8 cellular contexts compared by ENCODE assay signal in genomic region chr1:217747156-217747769, GRCh38.
DNase-seq lines count a peak whose midpoint lies in the region; ATAC-seq and TF ChIP-seq lines count a peak whose summit lies in the region.

No MANE protein-coding gene starts in this region.

- H3K9me3 ChIP-seq in left lung (no peaks in the 10 kb centered on the region), T-helper 17 cell (ENCODE audit: control insufficient read depth, low read length, poor library complexity, severe bottlenecking) (no peaks in the 10 kb centered on the region)

- H3K4me3 Mint-ChIP-seq in T-helper 17 cell, result no peak overlapping the region
- H3K4me3 Mint-ChIP-seq in activated naive CD8-positive, alpha-beta T cell treated with anti-CD3 and anti-CD28 coated beads for 36 hours, result no peak overlapping the region

- no peaks in the 10 kb centered on the region for H3K36me3 ChIP-seq in left lung

- no peaks in the 10 kb centered on the region for H3K4me1 Mint-ChIP-seq in T-helper 17 cell
- H3K4me1 Mint-ChIP-seq in activated naive CD8-positive, alpha-beta T cell treated with anti-CD3 and anti-CD28 coated beads for 36 hours, result no peaks in the 10 kb centered on the region

- peak; percentile 2 for DNase-seq in AG09319 (ENCODE audit: extremely low read depth, low read depth)
- peak; percentile 35 for DNase-seq in NCI-H1694 (lab: John Stamatoyannopoulos, UW)
- DNase-seq in amniotic stem cell (lab: John Stamatoyannopoulos, UW), result peak; percentile 12
- no peak for DNase-seq in left lung
- DNase-seq in T-helper 17 cell, result no peak
- no peak for DNase-seq in activated naive CD8-positive, alpha-beta T cell treated with anti-CD3 and anti-CD28 coated beads for 36 hours
- DNase-seq in activated CD4-positive, alpha-beta T cell treated with anti-CD3 and anti-CD28 coated beads, Interleukin-2, amount 50 U/mL, for 1 hour, result no peak

- peak; percentile 72 for ATAC-seq in GM19395 (IDR thresholded peaks at IDR 0.05; ENCODE audit: unreplicated experiment)
- no peak for ATAC-seq in left lung
- no peak for ATAC-seq in T-helper 17 cell

- H3K4me1 ChIP-seq in left lung, result no peaks in the 10 kb centered on the region

- TF ChIP-seq CTCF in AG09319 (IDR thresholded peaks at IDR 0.05; ENCODE audit: low read depth, low read length) (peak; percentile 74), left lung (IDR thresholded peaks at IDR 0.05) (peak; percentile 38 to 59)

- no peaks in the 10 kb centered on the region for H3K27me3 ChIP-seq in left lung

- H3K27ac ChIP-seq in left lung, result no peak overlapping the region

- no peak overlapping the region for H3K4me3 ChIP-seq in left lung

- no peak overlapping the region for H3K27ac Mint-ChIP-seq in T-helper 17 cell
- no peak overlapping the region for H3K27ac Mint-ChIP-seq in activated naive CD8-positive, alpha-beta T cell treated with anti-CD3 and anti-CD28 coated beads for 36 hours

- H3K9me3 Mint-ChIP-seq in activated naive CD8-positive, alpha-beta T cell treated with anti-CD3 and anti-CD28 coated beads for 36 hours, result no peaks in the 10 kb centered on the region

- H3K27me3 Mint-ChIP-seq in T-helper 17 cell, result no peaks in the 10 kb centered on the region
- H3K27me3 Mint-ChIP-seq in activated naive CD8-positive, alpha-beta T cell treated with anti-CD3 and anti-CD28 coated beads for 36 hours, result no peaks in the 10 kb centered on the region

- intact Hi-C loops in left lung (cut with DNase I), result no loop called here

- no peaks in the 10 kb centered on the region for H3K36me3 Mint-ChIP-seq in T-helper 17 cell (ENCODE audit: low read depth)
- no peaks in the 10 kb centered on the region for H3K36me3 Mint-ChIP-seq in activated naive CD8-positive, alpha-beta T cell treated with anti-CD3 and anti-CD28 coated beads for 36 hours

Comparison
In these comparisons a context has a peak if more than half of its experiments do, and no peak if none do; other contexts are left out.
1. DNase-seq: peak in AG09319 (single experiment), NCI-H1694 (single experiment) and amniotic stem cell (single experiment); none in left lung (0 of 2), T-helper 17 cell (0 of 3), activated naive CD8-positive, alpha-beta T cell treated with anti-CD3 and anti-CD28 coated beads for 36 hours (single experiment) and activated CD4-positive, alpha-beta T cell treated with anti-CD3 and anti-CD28 coated beads, Interleukin-2, amount 50 U/mL, for 1 hour (single experiment).